Comparison of ENCODE assay signal across 13 cellular contexts in the genomic region with DNA sequence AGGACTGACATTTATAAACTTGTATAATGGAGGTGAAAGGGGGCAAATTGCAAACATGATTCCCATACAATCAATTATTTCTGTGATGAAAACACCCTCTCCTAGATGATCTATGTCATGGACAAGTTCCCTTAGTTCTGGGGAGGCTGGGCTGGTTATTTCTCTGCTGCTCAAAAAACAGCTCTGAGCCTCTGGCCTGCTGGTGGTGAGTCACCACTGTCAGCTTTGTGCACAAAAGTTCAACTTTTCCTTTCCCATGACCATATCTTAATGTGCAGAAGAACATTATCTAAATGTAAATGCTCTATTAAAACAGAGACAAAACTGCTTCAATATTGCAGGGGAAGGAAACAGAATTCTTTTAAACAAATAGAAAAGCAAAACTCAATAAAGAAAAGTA.
DNase-seq lines count a peak whose midpoint lies in the region; TF ChIP-seq lines count a peak whose summit lies in the region.
"Had no signal": no experiment of that assay in that cellular context is flagged by ENCODE, and none has a peak within 500 bp of the region (broad histone marks: within the 10 kb centered on the region; RNA-seq: fewer than 3 reads in every experiment).

No MANE protein-coding gene starts in this region.

- CTCF ChIA-PET in RWPE1 (lab: Yijun Ruan, JAX): interaction anchor here (0.5 to 0.6 kb wide), 2 partner anchors 239 to 810 kb away, joined by 3 to 4 read pairs; no protein-coding TSS in a partner anchor

- peak overlapping the region; percentile 23 for H2AFZ ChIP-seq in osteoblast (ENCODE audit: low read length)

- no peak overlapping the region for H3K9ac ChIP-seq in colonic mucosa (ENCODE audit: low read depth in 2 of 2, low read length in 2 of 2)

- POLR2A ChIA-PET in RWPE1 (lab: Yijun Ruan, JAX; ENCODE audit: low non-redundant PET): no interaction called here

- H3K4me1 ChIP-seq in osteoblast (ENCODE audit: insufficient read depth, low read length) (peaks cover 19% of the 10 kb centered on the region), colonic mucosa (no peaks in the 10 kb centered on the region)

- H3K4me3 ChIP-seq in osteoblast (ENCODE audit: insufficient read depth, low read length) (no peak overlapping the region), WERI-Rb-1 (ENCODE audit: low read depth, low read length) (no peak overlapping the region), colonic mucosa (no peak overlapping the region)
- H3K4me3 ChIP-seq: lower lobe of right lung, thoracic aorta had no signal

- no peaks in the 10 kb centered on the region for H4K20me1 ChIP-seq in osteoblast (ENCODE audit: insufficient read depth, low read length)

- TF ChIP-seq CTCF in RWPE1 (conservative IDR thresholded peaks at IDR 0.05; ENCODE audit: low read depth) (no peak), osteoblast (IDR thresholded peaks at IDR 0.05; ENCODE audit: extremely low read depth, low read depth, low read length) (no peak), WERI-Rb-1 (IDR thresholded peaks at IDR 0.05; ENCODE audit: low read depth, low read length) (no peak), colonic mucosa (IDR thresholded peaks at IDR 0.05) (no peak)

- H3K27me3 ChIP-seq in osteoblast (ENCODE audit: insufficient read depth, low read length): no peaks in the 10 kb centered on the region
- no peaks in the 10 kb centered on the region for H3K27me3 ChIP-seq in WERI-Rb-1 (ENCODE audit: insufficient read depth, low read depth, severe bottlenecking)
- no peaks in the 10 kb centered on the region for H3K27me3 ChIP-seq in colonic mucosa

- H3K27ac ChIP-seq in RWPE1: no peak overlapping the region
- H3K27ac ChIP-seq in osteoblast (ENCODE audit: low read depth, low read length): peak overlapping the region; percentile 7
- no peak overlapping the region for H3K27ac ChIP-seq in WERI-Rb-1
- H3K27ac ChIP-seq in colonic mucosa: no peak overlapping the region
- H3K27ac ChIP-seq: lower lobe of right lung, thoracic aorta had no signal

- H3K36me3 ChIP-seq in osteoblast (ENCODE audit: insufficient read depth, low read length) (no peaks in the 10 kb centered on the region), WERI-Rb-1 (no peaks in the 10 kb centered on the region), colonic mucosa (no peaks in the 10 kb centered on the region)
- H3K36me3 ChIP-seq: lower lobe of right lung, thoracic aorta had no signal

- H3K4me2 ChIP-seq in osteoblast (ENCODE audit: insufficient read depth, low read length): no peak overlapping the region

- H3K79me2 ChIP-seq in osteoblast (ENCODE audit: insufficient read depth, low read length): no peaks in the 10 kb centered on the region

- H3K9me3 ChIP-seq in osteoblast (ENCODE audit: low read depth, low read length) (no peaks in the 10 kb centered on the region), WERI-Rb-1 (ENCODE audit: severe bottlenecking) (no peaks in the 10 kb centered on the region), colonic mucosa (no peaks in the 10 kb centered on the region)
- H3K9me3 ChIP-seq: lower lobe of right lung, thoracic aorta had no signal

- intact Hi-C loops in colonic mucosa (cut with DNase I): no loop called here

- peak; percentile 6 for DNase-seq in activated CD4-positive, alpha-beta T cell treated with anti-CD3 and anti-CD28 coated beads for 48 hours
- DNase-seq in activated CD4-positive, alpha-beta T cell treated with anti-CD3 and anti-CD28 coated beads for 4 hours: no peak
- DNase-seq in RWPE1 (ENCODE audit: low spot score) (peak; percentile 26), dedifferentiated amniotic fluid mesenchymal stem cell (ENCODE audit: extremely low spot score) (peak; percentile 46), osteoblast (ENCODE audit: insufficient read length, low spot score, missing footprints) (no peak), WERI-Rb-1 (no peak), colonic mucosa (no peak)
- no peak for DNase-seq in stimulated activated naive CD4-positive, alpha-beta T cell treated with Interleukin-2 at 50 U/mL for 16 hours (lab: John Stamatoyannopoulos, UW)
- DNase-seq: lower lobe of right lung, NCI-H1694, NCI-H526 treated with DMSO at 0.1 percent for 48 hours, T-helper 9 cell had no signal

Comparison
In these comparisons a context has a peak if more than half of its experiments do, and no peak if none do; other contexts are left out.
1. DNase-seq: peak in activated CD4-positive, alpha-beta T cell treated with anti-CD3 and anti-CD28 coated beads for 48 hours (single experiment), RWPE1 (single experiment) and dedifferentiated amniotic fluid mesenchymal stem cell (single experiment); none in activated CD4-positive, alpha-beta T cell treated with anti-CD3 and anti-CD28 coated beads for 4 hours (0 of 2), osteoblast (single experiment), stimulated activated naive CD4-positive, alpha-beta T cell treated with Interleukin-2 at 50 U/mL for 16 hours (single experiment), WERI-Rb-1 (single experiment) and colonic mucosa (single experiment).